ENCODE assay signal across 19 cellular contexts in the genomic region with DNA sequence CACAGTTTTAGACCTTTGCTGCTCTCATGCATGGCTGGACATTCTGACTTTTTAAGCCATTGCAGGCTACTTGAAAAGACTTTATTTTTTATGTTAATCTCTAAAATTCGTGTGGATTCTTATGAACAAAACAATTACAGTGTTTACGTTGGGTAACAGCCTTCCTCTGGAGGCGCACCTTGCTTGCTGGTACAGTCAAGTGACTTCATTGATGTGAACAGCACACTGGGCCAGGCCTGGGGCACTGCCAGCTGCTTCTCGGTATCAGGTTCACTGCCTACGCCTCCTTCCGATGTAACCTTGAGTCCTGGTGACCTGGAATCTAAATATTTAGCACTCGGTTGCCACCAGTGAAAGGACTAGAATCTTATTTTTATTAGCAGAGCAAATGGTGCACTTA. TPM values are rescaled to one million over a fixed set of nuclear protein-coding genes. Genes with fewer than 3 reads are reported as not detected.
DNase-seq lines count a peak whose midpoint lies in the region; FAIRE-seq and TF ChIP-seq lines count a peak whose summit lies in the region.
"Had no signal": no experiment of that assay in that cellular context is flagged by ENCODE, and none has a peak within 500 bp of the region (broad histone marks: within the 10 kb centered on the region; RNA-seq: fewer than 3 reads in every experiment).

No MANE protein-coding gene starts in this region.

- H3K4me3 Mint-ChIP-seq in progenitor cell of endocrine pancreas (ENCODE audit: low read depth) = no peak overlapping the region
- H3K4me3 Mint-ChIP-seq: activated naive CD8-positive, alpha-beta T cell treated with anti-CD3 and anti-CD28 coated beads, Interleukin-2, amount 50 U/mL, for 24 hours; stimulated activated naive CD8-positive, alpha-beta T cell treated with anti-CD3 and anti-CD28 coated beads, Interleukin-15, amount 100 ng/mL, for 72 hours had no signal

- H3K27me3 Mint-ChIP-seq in progenitor cell of endocrine pancreas = no peaks in the 10 kb centered on the region

- no peak overlapping the region for H3K27ac ChIP-seq in testis
- H3K27ac ChIP-seq: SJSA1, VCaP had no signal

- H3K27ac Mint-ChIP-seq in progenitor cell of endocrine pancreas = no peak overlapping the region
- H3K27ac Mint-ChIP-seq: activated naive CD8-positive, alpha-beta T cell treated with anti-CD3 and anti-CD28 coated beads, Interleukin-2, amount 50 U/mL, for 24 hours; stimulated activated naive CD8-positive, alpha-beta T cell treated with anti-CD3 and anti-CD28 coated beads, Interleukin-15, amount 100 ng/mL, for 72 hours had no signal

- peak; percentile 26 for FAIRE-seq in HTR-8/SVneo (lab: Jason Lieb, UNC)
- FAIRE-seq: GM12878, K562 had no signal

- H3K9me3 Mint-ChIP-seq in progenitor cell of endocrine pancreas (ENCODE audit: low read depth) = peaks cover 4% of the 10 kb centered on the region

- no peak for TF ChIP-seq POLR2A in testis (IDR thresholded peaks at IDR 0.05)

- H3K4me1 Mint-ChIP-seq in progenitor cell of endocrine pancreas (ENCODE audit: low read depth) = peaks cover 8% of the 10 kb centered on the region
- H3K4me1 Mint-ChIP-seq: activated naive CD8-positive, alpha-beta T cell treated with anti-CD3 and anti-CD28 coated beads, Interleukin-2, amount 50 U/mL, for 24 hours; stimulated activated naive CD8-positive, alpha-beta T cell treated with anti-CD3 and anti-CD28 coated beads, Interleukin-15, amount 100 ng/mL, for 72 hours had no signal

- no peaks in the 10 kb centered on the region for H3K36me3 ChIP-seq in testis (ENCODE audit: low read depth, missing control alignments)
- H3K36me3 ChIP-seq: HAP-1, SJSA1 had no signal

- no peak overlapping the region for H3K4me3 ChIP-seq in testis
- H3K4me3 ChIP-seq: GM12878, HAP-1, K562, SJSA1 had no signal

- no peaks in the 10 kb centered on the region for H3K27me3 ChIP-seq in testis
- H3K27me3 ChIP-seq: SJSA1 had no signal

- no peak for TF ChIP-seq CTCF in testis (IDR thresholded peaks at IDR 0.05)
- TF ChIP-seq CTCF in progenitor cell of endocrine pancreas (IDR thresholded peaks at IDR 0.05; ENCODE audit: unreplicated experiment) = no peak

- no peak for DNase-seq in HTR-8/SVneo (ENCODE audit: insufficient read length, low spot score)
- DNase-seq in NCI-H526 treated with DMSO at 0.1 percent for 48 hours (lab: John Stamatoyannopoulos, UW) = peak; percentile 44
- DNase-seq in islet precursor cell = peak; percentile 48
- peak; percentile 77 for DNase-seq in testis
- no peak for DNase-seq in C1 segment of cervical spinal cord (lab: John Stamatoyannopoulos, UW)
- no peak for DNase-seq in progenitor cell of endocrine pancreas (ENCODE audit: low spot score, unreplicated experiment)
- DNase-seq in HT-29 (ENCODE audit: low spot score) = no peak
- DNase-seq: activated CD8-positive, alpha-beta memory T cell treated with anti-CD3 and anti-CD28 coated beads, Interleukin-2, amount 50 U/mL, for 4 hours; activated naive CD8-positive, alpha-beta T cell treated with anti-CD3 and anti-CD28 coated beads, Interleukin-2, amount 50 U/mL, for 24 hours; effector CD8-positive, alpha-beta T cell; glutamatergic neuron; NCI-H446; stimulated activated naive CD8-positive, alpha-beta T cell treated with anti-CD3 and anti-CD28 coated beads, Interleukin-15, amount 100 ng/mL, for 72 hours had no signal

- intact Hi-C loops in testis (cut with DNase I; ENCODE audit: low total_unique reads) = no loop called here

- 56 to 86% methylated on average over 7 of the region's 7 CpGs for WGBS in testis, 2 donors

- H3K4me1 ChIP-seq in testis = no peaks in the 10 kb centered on the region

- no peaks in the 10 kb centered on the region for H3K9me3 ChIP-seq in testis
- H3K9me3 ChIP-seq: HAP-1 had no signal

- peaks cover 2% of the 10 kb centered on the region for H3K36me3 Mint-ChIP-seq in progenitor cell of endocrine pancreas (ENCODE audit: insufficient read depth)

RNA-seq across cellular contexts. Expression of gene MARCHF10, which starts 27.8 kb away (rescaled TPM):
- 100 to 1,000 TPM in 1 of 2 donors, 10 to 100 TPM in 1; 61.5 to 118 TPM for total RNA-seq in testis
- polyA plus RNA-seq in testis (ENCODE audit: insufficient read depth, low read depth, low replicate concordance) = 266 TPM
- total RNA-seq in progenitor cell of endocrine pancreas = not detected in 2 replicates
- total RNA-seq in HT-29 (2014; rRNA removed; shearing (Covaris generic)) = not detected in 2 replicates
- total RNA-seq: K562, pulmonary artery endothelial cell had no signal
- polyA plus RNA-seq: K562 had no signal

Comparison
In these comparisons a context has a peak if more than half of its experiments do, and no peak if none do; other contexts are left out.
1. DNase-seq: peak in NCI-H526 treated with DMSO at 0.1 percent for 48 hours (single experiment), islet precursor cell (single experiment) and testis (single experiment); none in HTR-8/SVneo (single experiment), C1 segment of cervical spinal cord (0 of 14), progenitor cell of endocrine pancreas (single experiment) and HT-29 (single experiment).
2. RNA of gene MARCHF10, which starts 27.8 kb away (total RNA-seq): 61.5 to 118 TPM in testis; not detected in progenitor cell of endocrine pancreas and not detected in HT-29; every median in the first group is over 10 times any median in the second.